In the genomic region with DNA sequence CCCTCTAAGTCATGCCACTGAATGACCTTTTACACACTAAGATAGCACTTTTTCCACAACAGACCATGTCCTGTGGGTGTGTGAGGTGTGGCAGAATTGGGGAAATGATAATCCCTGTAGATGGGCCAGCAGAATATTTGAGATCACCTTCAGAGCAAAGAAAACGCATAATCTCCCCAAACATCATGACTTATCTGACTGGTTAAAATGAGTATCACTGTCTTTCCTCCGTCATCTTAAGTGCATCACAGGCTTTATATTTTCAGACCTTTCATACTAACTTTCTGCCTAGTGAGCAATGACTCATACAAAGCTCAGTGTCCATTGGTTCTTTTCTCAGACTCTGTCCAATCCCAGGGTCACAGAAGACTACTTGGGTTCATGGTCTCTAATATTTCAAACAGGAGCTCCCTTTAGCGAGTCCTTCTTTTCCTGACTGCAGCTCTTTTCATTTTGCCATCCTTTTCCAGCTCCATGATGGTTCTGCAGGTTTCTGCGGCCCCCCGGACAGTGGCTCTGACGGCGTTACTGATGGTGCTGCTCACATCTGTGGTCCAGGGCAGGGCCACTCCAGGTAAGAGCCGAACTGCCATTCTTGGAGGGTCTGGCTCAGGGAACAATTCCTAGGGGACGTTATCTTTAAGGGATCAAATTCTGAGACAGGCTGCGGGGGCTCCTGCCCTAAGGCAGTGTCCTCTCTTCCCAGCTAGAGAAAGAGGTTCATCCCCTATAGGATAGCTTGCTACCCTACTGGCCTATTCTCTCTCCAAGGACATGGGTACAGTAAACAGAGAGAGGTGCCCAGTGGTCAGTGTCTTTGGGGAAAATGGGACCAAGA, we compare ENCODE assay signal across 8 cellular contexts. TPM values are rescaled to one million over a fixed set of nuclear protein-coding genes. Genes with fewer than 3 reads are reported as not detected.
A peak's percentile ranks its signal among the peaks of the same experiment; 100 is the strongest.
DNase-seq lines count a peak whose midpoint lies in the region; ATAC-seq and TF ChIP-seq lines count a peak whose summit lies in the region.

A gene (plus strand): TSS at position 423 of the 838 bp plus-strand sequence. CDS start 52 bp downstream, at position 475.

- WGBS in SK-N-SH (ENCODE audit: low lambda C conversion rate) = 3% methylated on average over 10 of the region's 10 CpGs
- 51 to 66% methylated on average over 10 of the region's 10 CpGs for WGBS in tibial nerve, 2 donors

- 0 out of 2 replicates have a peak, but pooled peaks cover 9% of the 10 kb centered on the region for H3K36me3 ChIP-seq in DOHH2 (ENCODE audit: control insufficient read depth, low read length)
- H3K36me3 ChIP-seq in SK-N-SH (replicated peaks in 1 of 2; ENCODE audit: control insufficient read depth in 1 of 2, insufficient read depth in 2 of 2, low read length in 1 of 2) = no peaks in the 10 kb centered on the region
- H3K36me3 ChIP-seq in lower lobe of right lung = peaks cover 3% of the 10 kb centered on the region
- H3K36me3 ChIP-seq in tibial nerve = no peaks in the 10 kb centered on the region

- H3K27ac ChIP-seq in DOHH2 (ENCODE audit: low read depth, low read length) = peak within 1 kb of the TSS; percentile 58
- no peak within 1 kb of the TSS for H3K27ac ChIP-seq in SK-N-SH (ENCODE audit: low read depth in 2 of 2, low read length in 1 of 2)
- peak within 1 kb of the TSS; percentile 90 for H3K27ac ChIP-seq in lower lobe of right lung
- peak within 1 kb of the TSS; percentile 3 to 84 (median 80) for H3K27ac ChIP-seq in tibial nerve

- no peak within 1 kb of the TSS for H2AFZ ChIP-seq in SK-N-SH (ENCODE audit: low read depth)

- H3K79me2 ChIP-seq in DOHH2 (ENCODE audit: control insufficient read depth, low read length) (peaks cover 52% of the 10 kb centered on the region), SK-N-SH (ENCODE audit: insufficient read depth) (no peaks in the 10 kb centered on the region)

- H3K9me2 ChIP-seq in DOHH2 (replicated peaks; ENCODE audit: control insufficient read depth, low read length) (no peaks in the 10 kb centered on the region), SK-N-SH (no peaks in the 10 kb centered on the region)

- ATAC-seq in HG03139 (IDR thresholded peaks at IDR 0.05; ENCODE audit: unreplicated experiment) (peak; percentile 63), lower lobe of right lung (peak; percentile 90 to 93)

- peak in 1 of 2 donors; percentile 47 for TF ChIP-seq POLR2A in tibial nerve (IDR thresholded peaks at IDR 0.05)

- POLR2A ChIA-PET in SK-N-SH (lab: Yijun Ruan, JAX) = no interaction called here

- CTCF ChIA-PET in SK-N-SH (lab: Yijun Ruan, JAX) = interaction anchor here (0.6 to 1.5 kb wide), 4 partner anchors 13 to 85 kb away, joined by 3 to 4 read pairs (median 3); no protein-coding TSS in a partner anchor

- peak; percentile 67 for DNase-seq in GM19238 (ENCODE audit: insufficient read length, low spot score)
- DNase-seq in SK-N-SH = peak; percentile 62
- peak; percentile 35 for DNase-seq in dedifferentiated amniotic fluid mesenchymal stem cell (ENCODE audit: extremely low spot score)
- DNase-seq in lower lobe of right lung = no peak
- DNase-seq in tibial nerve (ENCODE audit: low spot score in 2 of 2) = peak in 1 of 2 donors; percentile 29
- DNase-seq in NCI-H1694 (lab: John Stamatoyannopoulos, UW) = no peak

- H3K4me2 ChIP-seq in DOHH2 (ENCODE audit: low read length) (peak within 1 kb of the TSS; percentile 84), SK-N-SH (no peak within 1 kb of the TSS)

- H3K4me3 ChIP-seq in DOHH2 (ENCODE audit: low read length) (peak within 1 kb of the TSS; percentile 91), SK-N-SH (ENCODE audit: low read depth in 2 of 2, low read length in 1 of 2) (peak within 1 kb of the TSS in 1 of 2 experiments; percentile 17; a peak in 1 of 4 replicates), lower lobe of right lung (peak within 1 kb of the TSS; percentile 68), tibial nerve (peak within 1 kb of the TSS; percentile 21 to 45 (median 36))

- H3K9me3 ChIP-seq in DOHH2 (ENCODE audit: control insufficient read depth, insufficient read depth, low read length) (no peaks in the 10 kb centered on the region), SK-N-SH (no peaks in the 10 kb centered on the region), lower lobe of right lung (no peaks in the 10 kb centered on the region), tibial nerve (no peaks in the 10 kb centered on the region)

- TF ChIP-seq RAD21 in SK-N-SH (IDR thresholded peaks at IDR 0.05; ENCODE audit: low read length) = no peak

- H3F3A ChIP-seq in DOHH2 (ENCODE audit: control insufficient read depth, insufficient read depth) = no peaks in the 10 kb centered on the region
- H3F3A ChIP-seq in SK-N-SH (replicated peaks; ENCODE audit: insufficient read depth) = no peaks in the 10 kb centered on the region

- H3K4me1 ChIP-seq in DOHH2 (ENCODE audit: control insufficient read depth, low read length) (peaks cover 66% of the 10 kb centered on the region), SK-N-SH (ENCODE audit: control insufficient read depth in 1 of 2, insufficient read depth in 2 of 2, low read depth in 1 of 2, low read length in 1 of 2) (peaks cover 0 to 3% of the 10 kb centered on the region in 2 experiments; a peak in 1 of 4 replicates), lower lobe of right lung (peaks cover 48% of the 10 kb centered on the region), tibial nerve (peaks cover 0 to 8% (median 0%) of the 10 kb centered on the region in 4 donors)

- no peak within 1 kb of the TSS for H3K9ac ChIP-seq in SK-N-SH

- H4K20me1 ChIP-seq in DOHH2 (ENCODE audit: control insufficient read depth, insufficient read depth, low read depth, low read length) (no peaks in the 10 kb centered on the region), SK-N-SH (ENCODE audit: insufficient read depth) (no peaks in the 10 kb centered on the region)

- no peaks in the 10 kb centered on the region for H3K27me3 ChIP-seq in DOHH2 (ENCODE audit: control insufficient read depth, low read length)
- peaks cover 39% of the 10 kb centered on the region; the same call in 1 of the 2 replicates for H3K27me3 ChIP-seq in SK-N-SH (ENCODE audit: insufficient read depth)
- no peaks in the 10 kb centered on the region for H3K27me3 ChIP-seq in lower lobe of right lung (ENCODE audit: low read depth)
- no peaks in the 10 kb centered on the region for H3K27me3 ChIP-seq in tibial nerve

- TF ChIP-seq EP300 in SK-N-SH (IDR thresholded peaks at IDR 0.05; ENCODE audit: borderline replicate concordance in 1 of 2, low read depth in 1 of 2, low read length in 1 of 2) = no peak
- no peak for TF ChIP-seq EP300 in tibial nerve (IDR thresholded peaks at IDR 0.05)

- TF ChIP-seq CTCF in DOHH2 (IDR thresholded peaks at IDR 0.05; ENCODE audit: low read depth, low read length, poor library complexity, severe bottlenecking) = no peak
- TF ChIP-seq CTCF in SK-N-SH (IDR thresholded peaks at IDR 0.05) = no peak
- no peak for TF ChIP-seq CTCF in lower lobe of right lung (IDR thresholded peaks at IDR 0.05)
- no peak for TF ChIP-seq CTCF in tibial nerve (IDR thresholded peaks at IDR 0.05)

- intact Hi-C loops in lower lobe of right lung (cut with DNase I) = no loop called here

TF ChIP-seq in SK-N-SH, 30 proteins besides CTCF, POLR2A, EP300 and RAD21:
- peak; percentile 100 for TF ChIP-seq RFX5 (IDR thresholded peaks at IDR 0.05; ENCODE audit: low read length)
- TF ChIP-seq TEAD4 (IDR thresholded peaks at IDR 0.05; ENCODE audit: borderline replicate concordance, insufficient read depth) = no peak
TF ChIP-seq in SK-N-SH: peak in this region for 1.

RNA-seq across cellular contexts. Expression of the gene that starts here (rescaled TPM):
- 1.0 and 2.0 TPM in 2 replicates for polyA plus RNA-seq in SK-N-SH (2012; rRNA removed)
- polyA plus RNA-seq in SK-N-SH (2012; cell fraction: cytosol; rRNA removed) = 0.67 and 1.3 TPM in 2 replicates
- 0.45 and 1.1 TPM in 2 replicates for polyA plus RNA-seq in SK-N-SH (2012; cell fraction: nucleus; rRNA removed)
- total RNA-seq in lower lobe of right lung = 483 TPM
- total RNA-seq in tibial nerve = 100 to 1,000 TPM in 1 of 4 donors, 10 to 100 TPM in 3; 56.5 to 121 (median 76.4) TPM

Comparison
In these comparisons a context has a peak if more than half of its experiments do, and no peak if none do; other contexts are left out.
1. H3K27ac ChIP-seq: peak in DOHH2 (single experiment), lower lobe of right lung (single experiment) and tibial nerve (4 of 4); none in SK-N-SH (0 of 2).
2. DNase-seq: peak in GM19238 (single experiment), SK-N-SH (single experiment) and dedifferentiated amniotic fluid mesenchymal stem cell (single experiment); none in lower lobe of right lung (single experiment) and NCI-H1694 (single experiment).